Comparison of ENCODE assay signal across 9 cellular contexts in the genomic region with DNA sequence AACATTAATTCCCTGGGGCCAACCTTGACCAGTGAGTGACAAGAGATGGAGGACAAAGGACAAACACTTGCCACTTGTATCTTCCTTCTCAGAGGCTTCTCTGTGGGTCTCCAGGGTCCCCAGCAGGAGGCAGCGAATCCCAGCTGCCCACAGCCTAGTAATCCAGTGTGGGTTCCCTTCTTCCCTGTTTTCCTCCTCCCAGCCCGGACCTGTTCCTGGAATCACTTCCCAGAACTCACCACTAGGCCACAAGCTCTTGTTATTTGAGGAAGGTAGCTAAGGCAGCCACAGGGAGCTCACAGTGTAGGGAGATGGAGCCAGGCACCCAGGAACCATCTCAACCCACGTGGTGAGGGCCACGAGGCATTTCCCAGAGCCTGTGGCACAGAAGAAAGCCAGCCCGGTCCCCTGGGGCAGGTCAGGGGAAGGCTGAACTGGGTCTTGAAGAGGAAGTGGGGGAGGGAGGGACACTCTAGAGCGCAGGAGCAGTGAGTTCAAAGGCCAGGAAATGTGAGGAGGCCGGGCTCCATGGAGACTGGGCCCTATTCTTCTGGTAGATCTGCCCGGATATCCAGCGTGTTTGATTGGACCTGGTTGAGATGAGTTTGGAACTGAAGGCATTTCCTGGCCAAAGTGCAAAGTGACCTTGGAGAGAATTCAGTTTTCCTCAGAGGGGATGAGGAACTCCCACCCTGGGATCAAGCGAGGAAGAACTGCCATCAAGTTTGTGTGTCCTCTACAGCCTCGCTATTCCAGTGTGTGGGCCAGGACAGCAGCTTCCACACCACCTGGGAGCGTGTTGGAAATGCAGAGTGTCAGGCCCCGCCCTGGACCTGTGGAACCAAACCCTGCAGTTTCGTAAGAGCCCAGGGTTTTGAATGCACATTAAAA. TPM values are rescaled to one million over a fixed set of nuclear protein-coding genes. Genes with fewer than 3 reads are reported as not detected.
DNase-seq lines count a peak whose midpoint lies in the region; ATAC-seq and TF ChIP-seq lines count a peak whose summit lies in the region.
"Had no signal": no experiment of that assay in that cellular context is flagged by ENCODE, and none has a peak within 500 bp of the region (broad histone marks: within the 10 kb centered on the region; RNA-seq: fewer than 3 reads in every experiment).

No MANE protein-coding gene starts in this region.

- TF ChIP-seq CTCF in 22Rv1 (IDR thresholded peaks at IDR 0.05) (peak; percentile 9; the same call in 1 of the 2 replicates), GM13976 (IDR thresholded peaks at IDR 0.05; ENCODE audit: borderline replicate concordance, control extremely low read depth, extremely low read depth, insufficient read depth, missing control alignments) (no peak), VCaP (conservative IDR thresholded peaks at IDR 0.05) (0 out of 2 replicates have a peak, but pooled peaks have one; percentile 4)

- intact Hi-C loops in Right ventricle myocardium superior (cut with DNase I) = no loop called here

- DNase-seq in GM13976 (ENCODE audit: low spot score) = peak; percentile 69
- peak; percentile 66 for DNase-seq in Right ventricle myocardium superior
- DNase-seq in putamen (ENCODE audit: low spot score) = no peak
- DNase-seq in NCI-H2196 treated with DMSO at 0.1 percent for 48 hours (lab: John Stamatoyannopoulos, UW; ENCODE audit: unreplicated experiment) = no peak
- DNase-seq in NCI-H2227 treated with DMSO at 0.1 percent for 48 hours (lab: John Stamatoyannopoulos, UW) = no peak
- DNase-seq: NCI-H1694 had no signal

- in situ Hi-C loops in GM13976 (cut with MboI; ENCODE audit: low sequenced_read_pairs, unreplicated experiment) = no loop called here

- H3K27ac ChIP-seq in 22Rv1 (no peak overlapping the region), VCaP (no peak overlapping the region)

- ATAC-seq in Right ventricle myocardium superior (ENCODE audit: poor library complexity) (peak; percentile 53), GM18517 (IDR thresholded peaks at IDR 0.05; ENCODE audit: unreplicated experiment) (no peak)

RNA-seq across cellular contexts. Expression of a gene that starts 20.3 kb away (rescaled TPM):
- total RNA-seq in Right ventricle myocardium superior = 4.6 TPM

RNA-seq across cellular contexts. Expression of a gene that starts 36.1 kb away (rescaled TPM):
- total RNA-seq in Right ventricle myocardium superior = 5.5 TPM

Comparison
In these comparisons a context has a peak if more than half of its experiments do, and no peak if none do; other contexts are left out.
1. DNase-seq: peak in GM13976 (single experiment) and Right ventricle myocardium superior (single experiment); none in putamen (single experiment), NCI-H2196 treated with DMSO at 0.1 percent for 48 hours (single experiment) and NCI-H2227 treated with DMSO at 0.1 percent for 48 hours (single experiment).